Comparison of ENCODE assay signal across 9 cellular contexts in genomic region chr1:44239337-44239960, GRCh38. TPM values are rescaled to one million over a fixed set of nuclear protein-coding genes. Genes with fewer than 3 reads are reported as not detected.
DNase-seq lines count a peak whose midpoint lies in the region; ATAC-seq, FAIRE-seq and TF ChIP-seq lines count a peak whose summit lies in the region.
"Had no signal": no experiment of that assay in that cellular context is flagged by ENCODE, and none has a peak within 500 bp of the region (broad histone marks: within the 10 kb centered on the region; RNA-seq: fewer than 3 reads in every experiment).

No MANE protein-coding gene starts in this region.

- no peaks in the 10 kb centered on the region for H3K9me3 ChIP-seq in thyroid gland

- peak; percentile 28 for FAIRE-seq in HTR-8/SVneo (lab: Jason Lieb, UNC)
- FAIRE-seq in GM19239 (lab: Jason Lieb, UNC) = no peak

- intact Hi-C loops in thyroid gland (cut with DNase I) = no loop called here

- in situ Hi-C loops in astrocyte of the cerebellum (cut with HindIII; ENCODE audit: low sequenced_read_pairs) = no loop called here

- TF ChIP-seq CTCF in astrocyte of the cerebellum (IDR thresholded peaks at IDR 0.05; ENCODE audit: low read depth, low read length, missing control alignments) (peak; percentile 19), thyroid gland (IDR thresholded peaks at IDR 0.05) (no peak)

- 57 to 70% methylated on average over 8 of the region's 8 CpGs for WGBS in thyroid gland, 2 donors

- ATAC-seq in HG02938 (IDR thresholded peaks at IDR 0.05; ENCODE audit: unreplicated experiment) (no peak), HG03280 (IDR thresholded peaks at IDR 0.05; ENCODE audit: unreplicated experiment) (no peak)

- no peaks in the 10 kb centered on the region for H3K27me3 ChIP-seq in thyroid gland

- no peak for TF ChIP-seq POLR2A in thyroid gland (IDR thresholded peaks at IDR 0.05)

- H3K27ac ChIP-seq in thyroid gland = peak overlapping the region; percentile 21 to 43 (median 38)

- H3K4me3 ChIP-seq in astrocyte of the cerebellum (ENCODE audit: low read depth, low read length) (no peak overlapping the region), thyroid gland (replicated peaks in 1 of 3) (no peak overlapping the region)

- peaks cover 7 to 10% of the 10 kb centered on the region in 2 donors for H3K4me1 ChIP-seq in thyroid gland

- DNase-seq in HTR-8/SVneo (ENCODE audit: insufficient read length, low spot score) (peak; percentile 54), astrocyte of the cerebellum (ENCODE audit: low read depth) (no peak), iris pigment epithelial cell (ENCODE audit: low read depth) (peak; percentile 46), thyroid gland (no peak), GM19239 (ENCODE audit: insufficient read length, low spot score) (no peak)
- DNase-seq: NCI-H1694 treated with DMSO at 0.1 percent for 48 hours, trophoblast cell had no signal

- H3K36me3 ChIP-seq in thyroid gland = peaks cover 0 to 3% of the 10 kb centered on the region in 2 donors

RNA-seq across cellular contexts. Expression of gene DMAP1, which starts 26.2 kb away (rescaled TPM):
- 10 to 100 TPM; 43.9 to 68.8 (median 48.3) TPM for total RNA-seq in thyroid gland

Comparison
In these comparisons a context has a peak if more than half of its experiments do, and no peak if none do; other contexts are left out.
1. DNase-seq: peak in HTR-8/SVneo (single experiment) and iris pigment epithelial cell (single experiment); none in astrocyte of the cerebellum (single experiment), thyroid gland (0 of 2) and GM19239 (single experiment).